14 cellular contexts compared by ENCODE assay signal in genomic region chr6:158038291-158039177, GRCh38. TPM values are rescaled to one million over a fixed set of nuclear protein-coding genes. Genes with fewer than 3 reads are reported as not detected.
DNase-seq lines count a peak whose midpoint lies in the region; ATAC-seq and TF ChIP-seq lines count a peak whose summit lies in the region.
"Had no signal": no experiment of that assay in that cellular context is flagged by ENCODE, and none has a peak within 500 bp of the region (broad histone marks: within the 10 kb centered on the region; RNA-seq: fewer than 3 reads in every experiment).

No MANE protein-coding gene starts in this region.

- no peak for ATAC-seq in activated T-cell treated with anti-CD3 and anti-CD28 coated beads, Interleukin-2, amount 50 U/mL, for 4 hours
- ATAC-seq in activated T-cell treated with anti-CD3 and anti-CD28 coated beads, Interleukin-2, amount 50 U/mL, for 72 hours (replicated peaks in 1 of 2), result no peak
- no peak for ATAC-seq in right cardiac atrium
- ATAC-seq in stimulated activated naive B cell treated with anti-CD40 and anti-IgM and Interleukin-4, amounts not matched to agents 10 μg/mL and 1 μg/mL and 100 μg/mL, for 72 hours (replicated peaks), result no peak

- peaks cover 6% of the 10 kb centered on the region for H3K9me3 Mint-ChIP-seq in activated T-cell treated with anti-CD3 and anti-CD28 coated beads, Interleukin-2, amount 50 U/mL, for 4 hours
- no peaks in the 10 kb centered on the region for H3K9me3 Mint-ChIP-seq in activated T-cell treated with anti-CD3 and anti-CD28 coated beads, Interleukin-2, amount 50 U/mL, for 72 hours
- H3K9me3 Mint-ChIP-seq in stimulated activated naive B cell treated with anti-CD40 and anti-IgM and Interleukin-4, amounts not matched to agents 10 μg/mL and 1 μg/mL and 100 μg/mL, for 72 hours, result peaks cover 4 to 5% of the 10 kb centered on the region in 2 donors

- WGBS in right cardiac atrium, result 95% methylated on average over 21 of the region's 21 CpGs

- no peaks in the 10 kb centered on the region for H3K27me3 Mint-ChIP-seq in activated T-cell treated with anti-CD3 and anti-CD28 coated beads, Interleukin-2, amount 50 U/mL, for 4 hours (ENCODE audit: low read depth)
- H3K27me3 Mint-ChIP-seq in activated T-cell treated with anti-CD3 and anti-CD28 coated beads, Interleukin-2, amount 50 U/mL, for 72 hours (ENCODE audit: low read depth), result no peaks in the 10 kb centered on the region
- H3K27me3 Mint-ChIP-seq in stimulated activated naive B cell treated with anti-CD40 and anti-IgM and Interleukin-4, amounts not matched to agents 10 μg/mL and 1 μg/mL and 100 μg/mL, for 72 hours, result no peaks in the 10 kb centered on the region

- H3K9me3 ChIP-seq in right cardiac atrium (ENCODE audit: control insufficient read depth, low read length), result no peaks in the 10 kb centered on the region
- no peaks in the 10 kb centered on the region for H3K9me3 ChIP-seq in vagina
- H3K9me3 ChIP-seq: neutrophil had no signal

- intact Hi-C loops in right cardiac atrium (cut with DNase I), result no loop called here
- intact Hi-C loops in vagina (cut with DNase I), result no loop called here

- H3K36me3 Mint-ChIP-seq in activated T-cell treated with anti-CD3 and anti-CD28 coated beads, Interleukin-2, amount 50 U/mL, for 4 hours (ENCODE audit: insufficient read depth), result peaks cover 36% of the 10 kb centered on the region
- H3K36me3 Mint-ChIP-seq in activated T-cell treated with anti-CD3 and anti-CD28 coated beads, Interleukin-2, amount 50 U/mL, for 72 hours (ENCODE audit: insufficient read depth in 2 of 2), result peaks cover 8 to 12% of the 10 kb centered on the region in 2 donors
- peaks cover 66 to 87% of the 10 kb centered on the region in 2 donors for H3K36me3 Mint-ChIP-seq in stimulated activated naive B cell treated with anti-CD40 and anti-IgM and Interleukin-4, amounts not matched to agents 10 μg/mL and 1 μg/mL and 100 μg/mL, for 72 hours

- H3K27ac ChIP-seq in VCaP, result peak overlapping the region; percentile 69
- H3K27ac ChIP-seq in right cardiac atrium (ENCODE audit: low read length), result peak overlapping the region; percentile 11
- H3K27ac ChIP-seq in temporal lobe (ENCODE audit: low read depth, low read length), result peak overlapping the region; percentile 81
- H3K27ac ChIP-seq in vagina, result no peak overlapping the region
- H3K27ac ChIP-seq: neutrophil had no signal

- DNase-seq in activated T-cell treated with anti-CD3 and anti-CD28 coated beads, Interleukin-2, amount 50 U/mL, for 4 hours, result peak; percentile 2
- no peak for DNase-seq in activated T-cell treated with anti-CD3 and anti-CD28 coated beads, Interleukin-2, amount 50 U/mL, for 72 hours
- peak in 2 of 3 donors; percentile 41 to 59 for DNase-seq in right cardiac atrium
- no peak for DNase-seq in stimulated activated naive B cell treated with anti-CD40 and anti-IgM and Interleukin-4, amounts not matched to agents 10 μg/mL and 1 μg/mL and 100 μg/mL, for 72 hours
- DNase-seq in DMS 273 (lab: John Stamatoyannopoulos, UW; ENCODE audit: unreplicated experiment), result no peak
- no peak for DNase-seq in vagina (ENCODE audit: extremely low spot score in 2 of 2)
- DNase-seq: amniotic stem cell, NCI-H2081, NCI-H82, SHP77 treated with DMSO at 0.1 percent for 48 hours had no signal

- no peak for TF ChIP-seq POLR2A in vagina (IDR thresholded peaks at IDR 0.05)

- H3K4me1 ChIP-seq in right cardiac atrium (ENCODE audit: control insufficient read depth, insufficient read depth, low read length), result peaks cover 19% of the 10 kb centered on the region
- peaks cover 44% of the 10 kb centered on the region for H3K4me1 ChIP-seq in vagina

- peaks cover 22% of the 10 kb centered on the region for H3K4me1 Mint-ChIP-seq in activated T-cell treated with anti-CD3 and anti-CD28 coated beads, Interleukin-2, amount 50 U/mL, for 4 hours (ENCODE audit: low read depth)
- H3K4me1 Mint-ChIP-seq in activated T-cell treated with anti-CD3 and anti-CD28 coated beads, Interleukin-2, amount 50 U/mL, for 72 hours (ENCODE audit: low read depth), result peaks cover 48% of the 10 kb centered on the region
- H3K4me1 Mint-ChIP-seq in stimulated activated naive B cell treated with anti-CD40 and anti-IgM and Interleukin-4, amounts not matched to agents 10 μg/mL and 1 μg/mL and 100 μg/mL, for 72 hours, result peaks cover 29 to 41% of the 10 kb centered on the region in 2 donors

- no peak overlapping the region for H3K27ac Mint-ChIP-seq in activated T-cell treated with anti-CD3 and anti-CD28 coated beads, Interleukin-2, amount 50 U/mL, for 72 hours
- no peak overlapping the region for H3K27ac Mint-ChIP-seq in stimulated activated naive B cell treated with anti-CD40 and anti-IgM and Interleukin-4, amounts not matched to agents 10 μg/mL and 1 μg/mL and 100 μg/mL, for 72 hours

- H3K4me3 ChIP-seq in right cardiac atrium (ENCODE audit: low read length), result no peak overlapping the region
- H3K4me3 ChIP-seq in vagina, result no peak overlapping the region
- H3K4me3 ChIP-seq: skin epidermis had no signal

- H3K36me3 ChIP-seq in vagina, result no peaks in the 10 kb centered on the region

- H3K4me3 Mint-ChIP-seq in activated T-cell treated with anti-CD3 and anti-CD28 coated beads, Interleukin-2, amount 50 U/mL, for 4 hours, result no peak overlapping the region
- no peak overlapping the region for H3K4me3 Mint-ChIP-seq in activated T-cell treated with anti-CD3 and anti-CD28 coated beads, Interleukin-2, amount 50 U/mL, for 72 hours
- no peak overlapping the region for H3K4me3 Mint-ChIP-seq in stimulated activated naive B cell treated with anti-CD40 and anti-IgM and Interleukin-4, amounts not matched to agents 10 μg/mL and 1 μg/mL and 100 μg/mL, for 72 hours

- TF ChIP-seq CTCF in VCaP (conservative IDR thresholded peaks at IDR 0.05) (no peak), vagina (IDR thresholded peaks at IDR 0.05) (no peak)

- H3K27me3 ChIP-seq in right cardiac atrium (ENCODE audit: control insufficient read depth, insufficient read depth) (no peaks in the 10 kb centered on the region), vagina (no peaks in the 10 kb centered on the region)
- H3K27me3 ChIP-seq: neutrophil had no signal

RNA-seq across cellular contexts. Expression of gene SYNJ2, which starts 56.9 kb away (rescaled TPM):
- total RNA-seq in activated T-cell treated with anti-CD3 and anti-CD28 coated beads, Interleukin-2, amount 50 U/mL, for 4 hours, result 10 to 100 TPM; 22.9 to 27.8 (median 24.2) TPM
- total RNA-seq in activated T-cell treated with anti-CD3 and anti-CD28 coated beads, Interleukin-2, amount 50 U/mL, for 72 hours, result 10 to 100 TPM; 22.6 to 29.8 TPM
- total RNA-seq in right cardiac atrium, result 10 to 100 TPM; 13.4 to 26.3 (median 20.4) TPM
- 9.5 TPM for polyA plus RNA-seq in right cardiac atrium
- 6.6 TPM for total RNA-seq in temporal lobe
- 8.3 TPM for total RNA-seq in vagina

Comparison
In these comparisons a context has a peak if more than half of its experiments do, and no peak if none do; other contexts are left out.
1. DNase-seq: peak in activated T-cell treated with anti-CD3 and anti-CD28 coated beads, Interleukin-2, amount 50 U/mL, for 4 hours (single experiment) and right cardiac atrium (2 of 3); none in activated T-cell treated with anti-CD3 and anti-CD28 coated beads, Interleukin-2, amount 50 U/mL, for 72 hours (0 of 2), stimulated activated naive B cell treated with anti-CD40 and anti-IgM and Interleukin-4, amounts not matched to agents 10 μg/mL and 1 μg/mL and 100 μg/mL, for 72 hours (single experiment), DMS 273 (single experiment) and vagina (0 of 2).